ENCODE assay signal across 10 cellular contexts in the genomic region with DNA sequence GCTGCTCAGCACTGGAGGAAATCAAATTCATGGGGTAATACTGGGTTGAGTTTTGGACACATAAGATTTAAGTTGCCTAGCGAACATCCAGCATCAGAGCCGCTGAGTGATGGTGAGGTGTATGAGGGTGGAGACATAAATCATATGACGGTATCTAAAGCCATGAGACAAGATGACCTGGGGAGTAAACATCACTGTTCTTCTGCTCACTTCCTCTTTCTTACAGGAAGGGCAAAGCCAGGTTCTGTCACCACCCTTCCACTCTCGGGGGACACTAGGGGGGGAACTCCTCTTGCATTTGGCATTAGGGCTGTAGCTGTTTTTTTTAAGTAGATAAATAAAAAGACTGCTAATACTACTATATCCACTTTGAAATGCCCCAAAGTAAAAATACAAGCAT. TPM values are rescaled to one million over a fixed set of nuclear protein-coding genes. Genes with fewer than 3 reads are reported as not detected.
DNase-seq lines count a peak whose midpoint lies in the region; ATAC-seq, FAIRE-seq and TF ChIP-seq lines count a peak whose summit lies in the region.
"Had no signal": no experiment of that assay in that cellular context is flagged by ENCODE, and none has a peak within 500 bp of the region (broad histone marks: within the 10 kb centered on the region; RNA-seq: fewer than 3 reads in every experiment).

No MANE protein-coding gene starts in this region.

- H3K9me1 ChIP-seq in K562 (ENCODE audit: control insufficient read depth, insufficient read depth, low read length) = peaks cover 3% of the 10 kb centered on the region

- H3K4me2 ChIP-seq in K562 (ENCODE audit: insufficient read depth, low read length) (no peak overlapping the region), hepatocyte (no peak overlapping the region)

- H3K9me2 ChIP-seq in hepatocyte (replicated peaks; ENCODE audit: insufficient read depth) = no peaks in the 10 kb centered on the region

- H3K4me1 ChIP-seq in K562 (replicated peaks in 1 of 2; ENCODE audit: control insufficient read depth in 2 of 2, insufficient read depth in 2 of 2, low read length in 2 of 2) (no peaks in the 10 kb centered on the region), hepatocyte (ENCODE audit: insufficient read depth) (no peaks in the 10 kb centered on the region)

- TF ChIP-seq CTCF in K562 (IDR thresholded peaks at IDR 0.05 in 2 of 3, conservative IDR thresholded peaks at IDR 0.05 in 1 of 3; ENCODE audit: insufficient read depth in 2 of 3, low read depth in 1 of 3, low read length in 3 of 3) = peak in 1 of 3 experiments; percentile 32; a peak in 2 of 6 replicates
- no peak for TF ChIP-seq CTCF in mesothelial cell of epicardium (IDR thresholded peaks at IDR 0.05; ENCODE audit: unreplicated experiment)
- no peak for TF ChIP-seq CTCF in hepatocyte (IDR thresholded peaks at IDR 0.05; ENCODE audit: poor library complexity)

- H3K4me3 ChIP-seq in K562 (no peak overlapping the region), hepatocyte (no peak overlapping the region)

- no peak overlapping the region for H2AFZ ChIP-seq in K562 (ENCODE audit: low read depth, low read length)
- H2AFZ ChIP-seq in hepatocyte = no peak overlapping the region

- TF ChIP-seq EP300 in K562 (IDR thresholded peaks at IDR 0.05; ENCODE audit: low read length) = no peak

- no TSS peak for BruUV-seq in K562 (replicated peaks; lab: Mats Ljungman, UMichigan)

- ATAC-seq in GM18502 (IDR thresholded peaks at IDR 0.05; ENCODE audit: poor library complexity, unreplicated experiment) = peak; percentile 98
- ATAC-seq in GM21526 (IDR thresholded peaks at IDR 0.05; ENCODE audit: low FRiP score, unreplicated experiment) = peak; percentile 92
- ATAC-seq in HG03442 (IDR thresholded peaks at IDR 0.05; ENCODE audit: unreplicated experiment) = peak; percentile 96
- ATAC-seq in K562 = peak; percentile 51; the same call in 2 of the 3 replicates

- in situ Hi-C loops in K562 (cut with MboI) = no loop called here

- FAIRE-seq in K562 (lab: Jason Lieb, UNC) = no peak

- H4K20me1 ChIP-seq in K562 (replicated peaks; ENCODE audit: control insufficient read depth, insufficient read depth, low read length) = no peaks in the 10 kb centered on the region; the same call in 1 of the 2 replicates
- H4K20me1 ChIP-seq in hepatocyte (ENCODE audit: insufficient read depth, poor library complexity, severe bottlenecking) = peaks cover 4% of the 10 kb centered on the region

- H3K27me3 ChIP-seq in K562 (ENCODE audit: control insufficient read depth in 2 of 2, insufficient read depth in 2 of 2, low read length in 2 of 2) (no peaks in the 10 kb centered on the region), hepatocyte (no peaks in the 10 kb centered on the region)

- intact Hi-C loops in K562 (cut with micrococcal nuclease) = no loop called here

- DNase-seq in K562 (ENCODE audit: extremely low read depth in 1 of 4, low spot score in 3 of 4) = peak in 2 of 4 experiments; percentile 19 to 26
- DNase-seq in mesothelial cell of epicardium (ENCODE audit: low spot score in 2 of 2, unreplicated experiment in 2 of 2) = no peak
- DNase-seq in hepatocyte (ENCODE audit: low spot score) = no peak
- DNase-seq in activated CD4-positive, alpha-beta T cell treated with anti-CD3 and anti-CD28 coated beads for 1 hour = no peak
- DNase-seq in epidermal melanocyte (ENCODE audit: insufficient read length, low spot score) = no peak
- DNase-seq: NCI-H446 had no signal

- no peak for TF ChIP-seq RAD21 in K562 (CRISPR knock-in tag; conservative IDR thresholded peaks at IDR 0.05 in 1 of 2, IDR thresholded peaks at IDR 0.05 in 1 of 2)

- peaks cover 59% of the 10 kb centered on the region for H3K36me3 Mint-ChIP-seq in mesothelial cell of epicardium

- H3K27ac ChIP-seq in K562 (ENCODE audit: extremely low read depth, low read depth, low read length) = no peak overlapping the region
- no peak overlapping the region for H3K27ac ChIP-seq in hepatocyte

- H3K27ac Mint-ChIP-seq in mesothelial cell of epicardium = no peak overlapping the region

- no peaks in the 10 kb centered on the region for H3K9me3 ChIP-seq in K562 (replicated peaks; ENCODE audit: control insufficient read depth, insufficient read depth, low read depth, low read length)
- H3K9me3 ChIP-seq in hepatocyte (ENCODE audit: low read depth) = no peaks in the 10 kb centered on the region

- H3K4me1 Mint-ChIP-seq in mesothelial cell of epicardium = no peaks in the 10 kb centered on the region

- no peaks in the 10 kb centered on the region for H3K27me3 Mint-ChIP-seq in mesothelial cell of epicardium (ENCODE audit: low read depth)

- POLR2A ChIA-PET in K562 (lab: Yijun Ruan, JAX) = interaction anchor here (0.6 to 1.5 kb wide), 3 partner anchors 12 to 39 kb away, joined by 3 to 6 read pairs (median 4); no protein-coding TSS in a partner anchor

- H3K4me3 Mint-ChIP-seq in mesothelial cell of epicardium = no peak overlapping the region

- 60% methylated on average over 4 of the region's 4 CpGs for WGBS in K562 (ENCODE audit: insufficient coverage, low coverage, missing lambda C conversion rate)
- WGBS in hepatocyte (ENCODE audit: low lambda C conversion rate, missing lambda C conversion rate) = 98% methylated on average over 4 of the region's 4 CpGs

- H3K36me3 ChIP-seq in K562 (ENCODE audit: control insufficient read depth, insufficient read depth, low read length) (peaks cover 87% of the 10 kb centered on the region), hepatocyte (replicated peaks; ENCODE audit: insufficient read depth, low read depth) (peaks cover 3% of the 10 kb centered on the region)

- H3K9me3 Mint-ChIP-seq in mesothelial cell of epicardium = no peaks in the 10 kb centered on the region

- TF ChIP-seq POLR2A in K562 (conservative IDR thresholded peaks at IDR 0.05) = no peak

- H3K79me2 ChIP-seq in K562 (ENCODE audit: control insufficient read depth, insufficient read depth, low read length) (no peaks in the 10 kb centered on the region), hepatocyte (no peaks in the 10 kb centered on the region)

- CTCF ChIA-PET in K562 (lab: Yijun Ruan, JAX; ENCODE audit: low intra/inter-chr PET ratio) = no interaction called here

- no peak overlapping the region for H3K9ac ChIP-seq in K562 (ENCODE audit: insufficient read depth in 1 of 2, low read depth in 2 of 2, low read length in 2 of 2)

RNA-seq across cellular contexts. Expression of a gene that starts 24.0 kb away (rescaled TPM):
- 29.8 and 47.7 TPM in 2 replicates for total RNA-seq in K562 (2011; cell fraction: chromatin; rRNA removed; ENCODE audit: low replicate concordance)
- total RNA-seq in K562 (2011; cell fraction: nucleolus; rRNA removed) = 20.5 and 21.7 TPM in 2 replicates
- 23.1 and 23.5 TPM in 2 replicates for total RNA-seq in K562 (2011; cell fraction: nucleoplasm; rRNA removed)
- total RNA-seq in K562 (2014; rRNA removed) (14.8 and 17.2 TPM in 2 replicates), K562 (2014; rRNA removed; fragmentation: Illumina TruSeq; extraction: Trizol) (20.0 and 21.2 TPM in 2 replicates), K562 (2015; rRNA removed; fragmentation: Illumina TruSeq; extraction: Trizol) (21.6 and 23.2 TPM in 2 replicates), K562 (2021) (23.6 and 26.0 TPM in 2 replicates), mesothelial cell of epicardium (33.5 to 35.9 TPM (median 35.1 TPM) in 3 replicates), hepatocyte (38.7 and 46.4 TPM in 2 replicates)
- polyA plus RNA-seq in K562 (2011; rRNA removed) (19.1 and 20.4 TPM in 2 replicates), K562 (2014; fragmentation: Illumina TruSeq; extraction: Trizol) (21.6 and 24.5 TPM in 2 replicates), K562 (2014; fragmentation: Nextera tagmentation; extraction: Ambion mirVana) (1 to 10 TPM; 5.9 to 6.6 TPM), K562 (2014; rRNA removed) (13.6 and 14.5 TPM in 2 replicates), hepatocyte (25.9 and 28.5 TPM in 2 replicates)
- polyA plus RNA-seq in K562 (2011; cell fraction: cytosol; rRNA removed) = 14.0 and 16.8 TPM in 2 replicates
- 19.8 and 21.1 TPM in 2 replicates for polyA plus RNA-seq in K562 (2011; cell fraction: nucleus; rRNA removed)
- polyA plus RNA-seq in K562 (2012) = 14.9 and 15.3 TPM in 2 replicates
- polyA minus RNA-seq in K562 (2011; rRNA and poly(A)+ RNA removed) = 24.0 and 24.8 TPM in 2 replicates
- 14.0 and 17.9 TPM in 2 replicates for polyA minus RNA-seq in K562 (2011; cell fraction: cytosol; rRNA and poly(A)+ RNA removed)
- polyA minus RNA-seq in K562 (2011; cell fraction: nucleus; rRNA and poly(A)+ RNA removed) = 18.7 and 31.2 TPM in 2 replicates

RNA-seq across cellular contexts. Expression of a gene that starts 37.6 kb away (rescaled TPM):
- not detected in 2 replicates for total RNA-seq in K562 (2011; cell fraction: chromatin; rRNA removed; ENCODE audit: low replicate concordance)
- total RNA-seq in K562 (2011; cell fraction: nucleolus; rRNA removed) = not detected in 2 replicates
- not detected in 2 replicates for total RNA-seq in K562 (2011; cell fraction: nucleoplasm; rRNA removed)
- total RNA-seq in K562 (2014; rRNA removed) (not detected in 2 replicates), K562 (2014; rRNA removed; fragmentation: Illumina TruSeq; extraction: Trizol) (not detected in 2 replicates), K562 (2015; rRNA removed; fragmentation: Illumina TruSeq; extraction: Trizol) (not detected in 2 replicates), K562 (2021) (not detected in 2 replicates), mesothelial cell of epicardium (0.16 TPM in 1 of 3 replicates, not detected in the others), hepatocyte (0.08 and 0.30 TPM in 2 replicates)
- polyA plus RNA-seq in K562 (2011; rRNA removed) (not detected in 2 replicates), K562 (2014; fragmentation: Illumina TruSeq; extraction: Trizol) (not detected in 2 replicates), K562 (2014; fragmentation: Nextera tagmentation; extraction: Ambion mirVana) (not detected), K562 (2014; rRNA removed) (not detected in 2 replicates), hepatocyte (0.69 TPM in 1 of 2 replicates, not detected in the other)
- polyA plus RNA-seq in K562 (2011; cell fraction: cytosol; rRNA removed) = not detected in 2 replicates
- not detected in 2 replicates for polyA plus RNA-seq in K562 (2011; cell fraction: nucleus; rRNA removed)
- polyA plus RNA-seq in K562 (2012) = not detected in 2 replicates
- polyA minus RNA-seq in K562 (2011; rRNA and poly(A)+ RNA removed) = not detected in 2 replicates
- not detected in 2 replicates for polyA minus RNA-seq in K562 (2011; cell fraction: cytosol; rRNA and poly(A)+ RNA removed)
- polyA minus RNA-seq in K562 (2011; cell fraction: nucleus; rRNA and poly(A)+ RNA removed) = not detected in 2 replicates
- total RNA-seq: mononuclear cell had no signal

RNA-seq across cellular contexts. Expression of a gene that starts 51.3 kb away (rescaled TPM):
- total RNA-seq in K562 (2011; cell fraction: chromatin; rRNA removed; ENCODE audit: low replicate concordance) = 53.1 and 87.3 TPM in 2 replicates
- 27.2 and 28.4 TPM in 2 replicates for total RNA-seq in K562 (2011; cell fraction: nucleolus; rRNA removed)
- total RNA-seq in K562 (2011; cell fraction: nucleoplasm; rRNA removed) = 25.3 and 37.4 TPM in 2 replicates
- total RNA-seq in K562 (2014; rRNA removed) (128 and 147 TPM in 2 replicates), K562 (2014; rRNA removed; fragmentation: Illumina TruSeq; extraction: Trizol) (96.3 and 105 TPM in 2 replicates), K562 (2015; rRNA removed; fragmentation: Illumina TruSeq; extraction: Trizol) (79.9 and 82.3 TPM in 2 replicates), K562 (2021) (61.6 and 62.0 TPM in 2 replicates), mesothelial cell of epicardium (29.8 to 35.4 TPM (median 32.7 TPM) in 3 replicates), hepatocyte (54.8 and 64.0 TPM in 2 replicates)
- polyA plus RNA-seq in K562 (2011; rRNA removed) (74.1 and 130 TPM in 2 replicates), K562 (2014; fragmentation: Illumina TruSeq; extraction: Trizol) (93.5 and 111 TPM in 2 replicates), K562 (2014; fragmentation: Nextera tagmentation; extraction: Ambion mirVana) (100 to 1,000 TPM; 267 to 401 TPM), K562 (2014; rRNA removed) (76.7 and 78.3 TPM in 2 replicates), hepatocyte (60.4 and 63.4 TPM in 2 replicates)
- polyA plus RNA-seq in K562 (2011; cell fraction: cytosol; rRNA removed) = 42.2 and 78.7 TPM in 2 replicates
- polyA plus RNA-seq in K562 (2011; cell fraction: nucleus; rRNA removed) = 33.2 and 39.5 TPM in 2 replicates
- 31.2 and 61.0 TPM in 2 replicates for polyA plus RNA-seq in K562 (2012)
- polyA minus RNA-seq in K562 (2011; rRNA and poly(A)+ RNA removed) = 107 and 157 TPM in 2 replicates
- 44.9 and 48.8 TPM in 2 replicates for polyA minus RNA-seq in K562 (2011; cell fraction: cytosol; rRNA and poly(A)+ RNA removed)
- polyA minus RNA-seq in K562 (2011; cell fraction: nucleus; rRNA and poly(A)+ RNA removed) = 21.3 and 33.4 TPM in 2 replicates
